In the genomic region with DNA sequence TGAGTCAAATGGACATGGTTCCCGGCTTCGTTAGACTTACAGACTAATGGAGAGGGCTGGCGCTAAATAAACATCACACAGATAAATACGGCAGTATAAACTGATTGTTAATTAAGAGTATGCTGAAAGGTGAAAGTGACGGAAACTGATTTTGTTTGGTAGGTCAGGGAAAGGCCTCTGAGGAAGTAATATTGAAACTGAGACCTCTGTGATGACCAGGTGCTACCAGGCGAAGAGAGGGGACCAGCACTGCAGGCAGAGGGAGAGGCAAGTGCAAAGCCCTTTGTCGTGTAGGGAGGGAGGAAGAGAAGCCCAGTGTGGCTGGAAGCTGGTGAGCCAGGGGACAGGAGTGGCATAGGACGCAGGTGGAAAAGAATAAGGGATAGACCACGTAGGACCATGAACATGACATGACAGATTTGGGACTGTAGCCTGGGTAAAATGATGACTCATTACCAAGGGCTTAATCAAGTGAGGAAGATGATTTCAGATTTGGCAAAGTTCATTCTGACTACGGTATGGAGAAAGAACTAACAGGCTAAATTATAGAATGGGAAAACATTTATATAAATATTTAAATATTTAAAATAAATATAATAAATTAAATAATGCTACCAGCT, we compare ENCODE assay signal across 20 cellular contexts.
"Had no signal": no experiment of that assay in that cellular context is flagged by ENCODE, and none has a peak within 500 bp of the region (broad histone marks: within the 10 kb centered on the region; RNA-seq: fewer than 3 reads in every experiment).

No MANE protein-coding gene starts in this region.

- H3K4me1 Mint-ChIP-seq: activated CD4-positive, alpha-beta T cell treated with anti-CD3 and anti-CD28 coated beads, Interleukin-2, amount 10 ng/mL, durations not matched to agents 24 days and 14 days; central memory CD8-positive, alpha-beta T cell; mesothelial cell of epicardium; stimulated activated effector memory CD8-positive, alpha-beta T cell treated with anti-CD3 and anti-CD28 coated beads, Interleukin-12 subunit alpha, Interleukin-12 subunit beta, amount 100 ng/mL, for 72 hours had no signal

- H3K27me3 Mint-ChIP-seq: activated CD4-positive, alpha-beta T cell treated with anti-CD3 and anti-CD28 coated beads, Interleukin-2, amount 10 ng/mL, durations not matched to agents 24 days and 14 days; activated CD8-positive, alpha-beta T cell treated with anti-CD3 and anti-CD28 coated beads for 36 hours; activated T-cell treated with anti-CD3 and anti-CD28 coated beads, Interleukin-2, amount 50 U/mL, for 24 hours; central memory CD8-positive, alpha-beta T cell; natural killer cell treated with Interleukin-12 subunit alpha and Interleukin-12 subunit beta and Interleukin-15 and Interleukin-18, amount 100 ng/mL, for 72 hours had no signal

- H3K4me1 ChIP-seq: colonic mucosa, sigmoid colon, thyroid gland had no signal

- H3K9me3 Mint-ChIP-seq: activated CD4-positive, alpha-beta T cell treated with anti-CD3 and anti-CD28 coated beads, Interleukin-2, amount 10 ng/mL, durations not matched to agents 24 days and 14 days; activated CD8-positive, alpha-beta T cell treated with anti-CD3 and anti-CD28 coated beads for 36 hours; activated T-cell treated with anti-CD3 and anti-CD28 coated beads, Interleukin-2, amount 50 U/mL, for 24 hours; mesothelial cell of epicardium had no signal

- H3K27ac Mint-ChIP-seq: activated CD4-positive, alpha-beta T cell treated with anti-CD3 and anti-CD28 coated beads, Interleukin-2, amount 10 ng/mL, durations not matched to agents 24 days and 14 days; activated CD8-positive, alpha-beta T cell treated with anti-CD3 and anti-CD28 coated beads for 36 hours; activated T-cell treated with anti-CD3 and anti-CD28 coated beads, Interleukin-2, amount 50 U/mL, for 24 hours; activated T-helper 2 cell treated with anti-CD3 and anti-CD28 coated beads, Interferon-gamma antibody, Interleukin-2, Interleukin-4, amounts not matched to agents 10 μg/mL and 5 μg/mL and 100 μg/mL, durations not matched to agents 14 hours and 24 hours and 36 hours; mesothelial cell of epicardium; natural killer cell treated with Interleukin-12 subunit alpha and Interleukin-12 subunit beta and Interleukin-15 and Interleukin-18, amount 100 ng/mL, for 72 hours; stimulated activated effector memory CD8-positive, alpha-beta T cell treated with anti-CD3 and anti-CD28 coated beads, Interleukin-12 subunit alpha, Interleukin-12 subunit beta, amount 100 ng/mL, for 72 hours had no signal

- H3K27me3 ChIP-seq: brain microvascular endothelial cell, colonic mucosa, sigmoid colon, thyroid gland had no signal

- H3K4me3 ChIP-seq: colonic mucosa, sigmoid colon, thyroid gland had no signal

- DNase-seq: activated CD4-positive, alpha-beta T cell treated with anti-CD3 and anti-CD28 coated beads, Interleukin-2, amount 10 ng/mL, durations not matched to agents 24 days and 14 days; activated CD8-positive, alpha-beta T cell treated with anti-CD3 and anti-CD28 coated beads for 36 hours; activated naive CD4-positive, alpha-beta T cell treated with Interleukin-2 at 50 U/mL for 16 hours; activated T-cell treated with anti-CD3 and anti-CD28 coated beads, Interleukin-2, amount 50 U/mL, for 24 hours; brain microvascular endothelial cell; colonic mucosa; erythroblast; head of caudate nucleus; kidney; nucleus accumbens; sigmoid colon; stimulated activated CD4-positive, alpha-beta T cell treated with anti-CD3 and anti-CD28 coated beads, Interleukin-4, amount 100 ng/mL, for 24 hours; T1000; thyroid gland had no signal

- H3K27ac ChIP-seq: brain microvascular endothelial cell, colonic mucosa, sigmoid colon, thyroid gland had no signal

- FAIRE-seq: kidney had no signal

- H3K9me3 ChIP-seq: colonic mucosa, sigmoid colon, thyroid gland had no signal

- H3K36me3 Mint-ChIP-seq: mesothelial cell of epicardium; natural killer cell treated with Interleukin-12 subunit alpha and Interleukin-12 subunit beta and Interleukin-15 and Interleukin-18, amount 100 ng/mL, for 72 hours; stimulated activated effector memory CD8-positive, alpha-beta T cell treated with anti-CD3 and anti-CD28 coated beads, Interleukin-12 subunit alpha, Interleukin-12 subunit beta, amount 100 ng/mL, for 72 hours had no signal

- H3K36me3 ChIP-seq: brain microvascular endothelial cell, colonic mucosa, sigmoid colon, thyroid gland had no signal

- H3K4me3 Mint-ChIP-seq: activated CD4-positive, alpha-beta T cell treated with anti-CD3 and anti-CD28 coated beads, Interleukin-2, amount 10 ng/mL, durations not matched to agents 24 days and 14 days; activated CD8-positive, alpha-beta T cell treated with anti-CD3 and anti-CD28 coated beads for 36 hours; activated T-cell treated with anti-CD3 and anti-CD28 coated beads, Interleukin-2, amount 50 U/mL, for 24 hours; central memory CD8-positive, alpha-beta T cell; mesothelial cell of epicardium; natural killer cell treated with Interleukin-12 subunit alpha and Interleukin-12 subunit beta and Interleukin-15 and Interleukin-18, amount 100 ng/mL, for 72 hours; stimulated activated effector memory CD8-positive, alpha-beta T cell treated with anti-CD3 and anti-CD28 coated beads, Interleukin-12 subunit alpha, Interleukin-12 subunit beta, amount 100 ng/mL, for 72 hours had no signal

- ATAC-seq: activated CD8-positive, alpha-beta T cell treated with anti-CD3 and anti-CD28 coated beads for 36 hours; left lobe of liver; natural killer cell treated with Interleukin-12 subunit alpha and Interleukin-12 subunit beta and Interleukin-15 and Interleukin-18, amount 100 ng/mL, for 72 hours; stimulated activated effector memory CD8-positive, alpha-beta T cell treated with anti-CD3 and anti-CD28 coated beads, Interleukin-12 subunit alpha, Interleukin-12 subunit beta, amount 100 ng/mL, for 72 hours had no signal
